In genomic region chr11:72633068-72633467, GRCh38 we compare ENCODE assay signal across 23 cellular contexts. TPM values are rescaled to one million over a fixed set of nuclear protein-coding genes. Genes with fewer than 3 reads are reported as not detected.
DNase-seq lines count a peak whose midpoint lies in the region; ATAC-seq and TF ChIP-seq lines count a peak whose summit lies in the region.
"Had no signal": no experiment of that assay in that cellular context is flagged by ENCODE, and none has a peak within 500 bp of the region (broad histone marks: within the 10 kb centered on the region; RNA-seq: fewer than 3 reads in every experiment).

No MANE protein-coding gene starts in this region.

- no peaks in the 10 kb centered on the region for H3K36me3 Mint-ChIP-seq in neural crest cell (ENCODE audit: low read depth)
- no peaks in the 10 kb centered on the region for H3K36me3 Mint-ChIP-seq in activated CD8-positive, alpha-beta T cell treated with anti-CD3 and anti-CD28 coated beads for 36 hours (ENCODE audit: low read depth)
- H3K36me3 Mint-ChIP-seq: naive thymus-derived CD4-positive, alpha-beta T cell; stimulated activated effector memory CD8-positive, alpha-beta T cell treated with anti-CD3 and anti-CD28 coated beads, Interleukin-12 subunit alpha, Interleukin-12 subunit beta, amount 100 ng/mL, for 72 hours had no signal

- CTCF ChIA-PET in activated CD8-positive, alpha-beta T cell treated with anti-CD3 and anti-CD28 coated beads for 36 hours (lab: Charles Lee): interaction anchor here (1.3 to 17.0 kb wide), 2 partner anchors 24 to 45 kb away, joined by 3 to 171 read pairs; no protein-coding TSS in a partner anchor

- peak overlapping the region; percentile 34 for H3K27ac ChIP-seq in angular gyrus (ENCODE audit: low read depth, low read length)
- H3K27ac ChIP-seq in esophagus squamous epithelium: peak overlapping the region in 3 of 4 donors; percentile 44 to 85 (median 76)
- H3K27ac ChIP-seq in substantia nigra (ENCODE audit: low read depth, low read length, poor library complexity, severe bottlenecking): peak overlapping the region; percentile 6

- H3K4me1 Mint-ChIP-seq in neural crest cell: peaks cover 36% of the 10 kb centered on the region
- H3K4me1 Mint-ChIP-seq in activated CD8-positive, alpha-beta T cell treated with anti-CD3 and anti-CD28 coated beads for 36 hours (ENCODE audit: low read depth): no peaks in the 10 kb centered on the region
- H3K4me1 Mint-ChIP-seq: naive thymus-derived CD4-positive, alpha-beta T cell had no signal

- POLR2A ChIA-PET in activated CD8-positive, alpha-beta T cell treated with anti-CD3 and anti-CD28 coated beads for 36 hours (lab: Charles Lee): interaction anchor here (1.0 kb wide), 1 partner anchor 43 kb away, joined by 4 read pairs; no protein-coding TSS in a partner anchor

- ATAC-seq in activated CD8-positive, alpha-beta T cell treated with anti-CD3 and anti-CD28 coated beads for 36 hours: no peak
- ATAC-seq in GM19395 (IDR thresholded peaks at IDR 0.05; ENCODE audit: unreplicated experiment) (no peak), esophagus mucosa (no peak), GM21576 (IDR thresholded peaks at IDR 0.05; ENCODE audit: unreplicated experiment) (no peak)
- ATAC-seq: naive thymus-derived CD4-positive, alpha-beta T cell; stimulated activated effector memory CD8-positive, alpha-beta T cell treated with anti-CD3 and anti-CD28 coated beads, Interleukin-12 subunit alpha, Interleukin-12 subunit beta, amount 100 ng/mL, for 72 hours had no signal

- H3K27ac Mint-ChIP-seq in neural crest cell (ENCODE audit: unreplicated experiment): peak overlapping the region; percentile 83
- H3K27ac Mint-ChIP-seq in activated CD8-positive, alpha-beta T cell treated with anti-CD3 and anti-CD28 coated beads for 36 hours: no peak overlapping the region
- H3K27ac Mint-ChIP-seq: naive thymus-derived CD4-positive, alpha-beta T cell; stimulated activated effector memory CD8-positive, alpha-beta T cell treated with anti-CD3 and anti-CD28 coated beads, Interleukin-12 subunit alpha, Interleukin-12 subunit beta, amount 100 ng/mL, for 72 hours had no signal

- no peaks in the 10 kb centered on the region for H3K9me3 Mint-ChIP-seq in neural crest cell
- no peaks in the 10 kb centered on the region for H3K9me3 Mint-ChIP-seq in activated CD8-positive, alpha-beta T cell treated with anti-CD3 and anti-CD28 coated beads for 36 hours
- H3K9me3 Mint-ChIP-seq: naive thymus-derived CD4-positive, alpha-beta T cell; stimulated activated effector memory CD8-positive, alpha-beta T cell treated with anti-CD3 and anti-CD28 coated beads, Interleukin-12 subunit alpha, Interleukin-12 subunit beta, amount 100 ng/mL, for 72 hours had no signal

- 29% methylated on average over 1 of the region's 4 CpGs; no CpG with 5 or more reads in 1 of the 2 donors for WGBS in esophagus squamous epithelium, 2 donors

- intact Hi-C loops in esophagus squamous epithelium (cut with DNase I): no loop called here
- intact Hi-C loops in activated CD8-positive, alpha-beta T cell treated with anti-CD3 and anti-CD28 coated beads for 36 hours (cut with micrococcal nuclease): no loop called here

- no peak overlapping the region for H3K4me3 ChIP-seq in esophagus squamous epithelium

- no peaks in the 10 kb centered on the region for H3K9me3 ChIP-seq in esophagus squamous epithelium

- peaks cover 12% of the 10 kb centered on the region for H3K27me3 Mint-ChIP-seq in neural crest cell (ENCODE audit: low read depth)
- peaks cover 3% of the 10 kb centered on the region for H3K27me3 Mint-ChIP-seq in activated CD8-positive, alpha-beta T cell treated with anti-CD3 and anti-CD28 coated beads for 36 hours

- no peak for TF ChIP-seq POLR2A in esophagus squamous epithelium (IDR thresholded peaks at IDR 0.05)

- no peak overlapping the region for H3K4me3 Mint-ChIP-seq in neural crest cell
- no peak overlapping the region for H3K4me3 Mint-ChIP-seq in activated CD8-positive, alpha-beta T cell treated with anti-CD3 and anti-CD28 coated beads for 36 hours
- H3K4me3 Mint-ChIP-seq: naive thymus-derived CD4-positive, alpha-beta T cell; stimulated activated effector memory CD8-positive, alpha-beta T cell treated with anti-CD3 and anti-CD28 coated beads, Interleukin-12 subunit alpha, Interleukin-12 subunit beta, amount 100 ng/mL, for 72 hours had no signal

- TF ChIP-seq CTCF in esophagus squamous epithelium (IDR thresholded peaks at IDR 0.05): no peak
- TF ChIP-seq CTCF in neural crest cell (conservative IDR thresholded peaks at IDR 0.05): no peak
- no peak for TF ChIP-seq CTCF in activated CD8-positive, alpha-beta T cell treated with anti-CD3 and anti-CD28 coated beads for 36 hours (IDR thresholded peaks at IDR 0.05)

- DNase-seq in esophagus squamous epithelium (lab: John Stamatoyannopoulos, UW) (no peak), neural crest cell (ENCODE audit: low read depth, low spot score) (no peak), substantia nigra (lab: John Stamatoyannopoulos, UW) (no peak)
- DNase-seq in activated CD8-positive, alpha-beta T cell treated with anti-CD3 and anti-CD28 coated beads for 36 hours: no peak
- DNase-seq: activated CD4-positive, alpha-beta T cell treated with anti-CD3 and anti-CD28 coated beads for 1 hour; activated naive CD4-positive, alpha-beta T cell; activated T-cell treated with anti-CD3 and anti-CD28 coated beads, Interleukin-2, amount 50 U/mL, for 48 hours; C1 segment of cervical spinal cord; DND-41; H7; kidney glomerular epithelial cell; naive thymus-derived CD4-positive, alpha-beta T cell; NCI-H1048; NCI-H187 treated with DMSO at 0.1 percent for 48 hours; NCI-H526 treated with DMSO at 0.1 percent for 48 hours; stimulated activated CD4-positive, alpha-beta T cell treated with anti-CD3 and anti-CD28 coated beads, Interleukin-2, amount 100 ng/mL, for 48 hours; T-helper 1 cell had no signal

- no peaks in the 10 kb centered on the region for H3K36me3 ChIP-seq in esophagus squamous epithelium

- H3K4me1 ChIP-seq in esophagus squamous epithelium: peaks cover 4 to 99% (median 54%) of the 10 kb centered on the region in 3 donors

- H3K27me3 ChIP-seq in esophagus squamous epithelium: peaks cover 0 to 20% (median 0%) of the 10 kb centered on the region in 4 donors

RNA-seq across cellular contexts. Expression of gene PDE2A, which starts 41.2 kb away (rescaled TPM):
- total RNA-seq in esophagus squamous epithelium (10 to 100 TPM in 3 of 4 donors, 1 to 10 TPM in 1; 5.6 to 38.3 (median 12.9) TPM), neural crest cell (2.0 and 3.0 TPM in 2 replicates), esophagus mucosa (6.0 TPM)
- total RNA-seq in activated CD8-positive, alpha-beta T cell treated with anti-CD3 and anti-CD28 coated beads for 36 hours: under 1 TPM; 0.14 to 0.72 TPM
- total RNA-seq: osteocyte had no signal

Comparison
In these comparisons a context has a peak if more than half of its experiments do, and no peak if none do; other contexts are left out.
1. H3K27ac ChIP-seq: peak in every context shown above with its lines; median percentile 76 in esophagus squamous epithelium; 34 in angular gyrus; 6 in substantia nigra.